In the genomic region with DNA sequence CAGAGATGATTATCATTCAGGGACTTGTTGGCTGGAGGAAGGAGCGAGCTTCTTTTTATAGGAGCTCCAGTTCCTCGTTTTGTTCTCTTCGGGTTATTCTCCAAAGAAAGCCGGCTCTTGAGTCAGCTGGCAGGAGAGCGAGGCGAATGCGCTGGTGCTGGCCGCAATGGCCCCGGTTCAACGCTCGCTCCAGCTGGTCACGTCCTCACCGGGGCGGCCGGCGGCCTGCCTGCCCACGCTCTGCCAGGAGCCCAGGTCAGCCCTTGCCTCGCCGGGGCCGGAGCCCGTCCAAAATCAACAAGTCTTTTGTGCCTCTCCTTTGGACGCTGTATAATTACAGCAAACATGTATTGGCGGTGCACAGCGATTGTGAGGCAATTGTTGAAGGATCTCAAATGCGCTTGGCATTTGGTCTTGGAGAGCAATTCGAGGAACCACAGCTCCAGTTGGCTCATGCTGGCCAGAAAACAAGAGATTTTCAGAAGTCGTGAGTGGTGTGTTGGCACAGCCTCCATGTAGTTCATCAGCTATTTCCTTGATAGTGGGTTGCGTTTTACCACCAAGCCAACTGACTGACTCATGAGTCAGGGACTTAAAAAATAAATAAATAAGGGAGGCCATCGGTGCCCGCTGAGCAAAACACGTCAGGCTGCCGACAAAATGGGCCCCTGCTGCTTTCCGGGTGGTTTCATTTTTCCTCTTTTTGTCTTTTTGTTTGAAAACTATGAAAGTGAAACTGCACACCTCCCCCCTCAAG, we compare ENCODE assay signal across 8 cellular contexts.
A peak's percentile ranks its signal among the peaks of the same experiment; 100 is the strongest.
DNase-seq lines count a peak whose midpoint lies in the region; ATAC-seq and TF ChIP-seq lines count a peak whose summit lies in the region.

No MANE protein-coding gene starts in this region.

- H3K27me3 ChIP-seq in Loucy (ENCODE audit: insufficient read depth, low read length, poor library complexity, severe bottlenecking) = no peaks in the 10 kb centered on the region

- H4K20me1 ChIP-seq in Loucy (ENCODE audit: insufficient read depth, low read length, poor library complexity, severe bottlenecking) = no peaks in the 10 kb centered on the region

- H3K27ac Mint-ChIP-seq in activated CD4-positive, alpha-beta memory T cell treated with anti-CD3 and anti-CD28 coated beads, Interleukin-2, amount 10 ng/mL, durations not matched to agents 7 days and 5 days = no peak overlapping the region

- H3K27me3 Mint-ChIP-seq in activated CD4-positive, alpha-beta memory T cell treated with anti-CD3 and anti-CD28 coated beads, Interleukin-2, amount 10 ng/mL, durations not matched to agents 7 days and 5 days = peaks cover 77% of the 10 kb centered on the region

- H3K4me1 ChIP-seq in Loucy (ENCODE audit: insufficient read depth, low read length, poor library complexity, severe bottlenecking) = peaks cover 68% of the 10 kb centered on the region

- H3K36me3 ChIP-seq in Loucy (ENCODE audit: insufficient read depth, low read length) = no peaks in the 10 kb centered on the region

- CTCF ChIA-PET in activated CD4-positive, alpha-beta memory T cell treated with anti-CD3 and anti-CD28 coated beads, Interleukin-2, amount 10 ng/mL, durations not matched to agents 7 days and 5 days (lab: Charles Lee) = interaction anchor here (1.9 to 4.0 kb wide), 3 partner anchors 10 to 17 kb away, joined by 7 to 25 read pairs (median 12); no protein-coding TSS in a partner anchor

- H3K27ac ChIP-seq in C4-2B = peak overlapping the region; percentile 84

- POLR2A ChIA-PET in activated CD4-positive, alpha-beta memory T cell treated with anti-CD3 and anti-CD28 coated beads, Interleukin-2, amount 10 ng/mL, durations not matched to agents 7 days and 5 days (lab: Charles Lee) = interaction anchor here (0.8 to 1.7 kb wide), 2 partner anchors 11 to 18 kb away, joined by 3 to 4 read pairs; no protein-coding TSS in a partner anchor

- H3K9ac ChIP-seq in Loucy (ENCODE audit: low read depth, low read length, poor library complexity, severe bottlenecking) = peak overlapping the region; percentile 44

- H3K4me3 ChIP-seq in Loucy (ENCODE audit: low read length, poor library complexity, severe bottlenecking) (peak overlapping the region; percentile 3), fibroblast of the aortic adventitia (ENCODE audit: low read depth, low read length) (peak overlapping the region; percentile 15)

- H2AFZ ChIP-seq in Loucy (ENCODE audit: low read length) = no peak overlapping the region

- no peaks in the 10 kb centered on the region for H3K9me3 ChIP-seq in Loucy (ENCODE audit: insufficient read depth, low read depth, low read length)

- H3K36me3 Mint-ChIP-seq in activated CD4-positive, alpha-beta memory T cell treated with anti-CD3 and anti-CD28 coated beads, Interleukin-2, amount 10 ng/mL, durations not matched to agents 7 days and 5 days (ENCODE audit: low read depth) = peaks cover 9% of the 10 kb centered on the region

- H3F3A ChIP-seq in Loucy (ENCODE audit: low read depth) = no peaks in the 10 kb centered on the region

- H3K79me2 ChIP-seq in Loucy (ENCODE audit: insufficient read depth, low read length) = no peaks in the 10 kb centered on the region

- peaks cover 32% of the 10 kb centered on the region for H3K4me1 Mint-ChIP-seq in activated CD4-positive, alpha-beta memory T cell treated with anti-CD3 and anti-CD28 coated beads, Interleukin-2, amount 10 ng/mL, durations not matched to agents 7 days and 5 days

- peak overlapping the region; percentile 21 for H3K4me3 Mint-ChIP-seq in activated CD4-positive, alpha-beta memory T cell treated with anti-CD3 and anti-CD28 coated beads, Interleukin-2, amount 10 ng/mL, durations not matched to agents 7 days and 5 days

- no peaks in the 10 kb centered on the region for H3K9me2 ChIP-seq in Loucy (replicated peaks; ENCODE audit: low read depth, low read length)

- intact Hi-C loops in posterior cingulate gyrus (cut with DNase I) = loop anchor here (10.0 kb wide), 1 partner anchor 370 kb away; no protein-coding TSS in a partner anchor

- no peak for ATAC-seq in GM18502 (IDR thresholded peaks at IDR 0.05; ENCODE audit: poor library complexity, unreplicated experiment)
- no peak for ATAC-seq in GM21717 (IDR thresholded peaks at IDR 0.05; ENCODE audit: unreplicated experiment)
- ATAC-seq in GM18498 (IDR thresholded peaks at IDR 0.05; ENCODE audit: unreplicated experiment) = no peak

- peak overlapping the region; percentile 52 for H3K4me2 ChIP-seq in Loucy (ENCODE audit: low read depth, low read length, poor library complexity, severe bottlenecking)

- peaks cover 3% of the 10 kb centered on the region for H3K9me3 Mint-ChIP-seq in activated CD4-positive, alpha-beta memory T cell treated with anti-CD3 and anti-CD28 coated beads, Interleukin-2, amount 10 ng/mL, durations not matched to agents 7 days and 5 days

- TF ChIP-seq CTCF in C4-2B (conservative IDR thresholded peaks at IDR 0.05) (no peak), Loucy (conservative IDR thresholded peaks at IDR 0.05; ENCODE audit: low read length) (no peak), fibroblast of the aortic adventitia (IDR thresholded peaks at IDR 0.05; ENCODE audit: insufficient read depth, low read length) (no peak)

- DNase-seq in activated CD4-positive, alpha-beta memory T cell treated with anti-CD3 and anti-CD28 coated beads, Interleukin-2, amount 10 ng/mL, durations not matched to agents 7 days and 5 days = peak; percentile 28
- peak; percentile 100 for DNase-seq in fibroblast of the aortic adventitia (ENCODE audit: low read depth)
- peak in 9 of 10 donors; percentile 26 to 91 (median 52) for DNase-seq in posterior cingulate gyrus

Comparison
In these comparisons a context has a peak if more than half of its experiments do, and no peak if none do; other contexts are left out.
1. DNase-seq: peak in every context shown above with its lines; median percentile 100 in fibroblast of the aortic adventitia; 52 in posterior cingulate gyrus; 28 in activated CD4-positive, alpha-beta memory T cell treated with anti-CD3 and anti-CD28 coated beads, Interleukin-2, amount 10 ng/mL, durations not matched to agents 7 days and 5 days.